In the genomic region with DNA sequence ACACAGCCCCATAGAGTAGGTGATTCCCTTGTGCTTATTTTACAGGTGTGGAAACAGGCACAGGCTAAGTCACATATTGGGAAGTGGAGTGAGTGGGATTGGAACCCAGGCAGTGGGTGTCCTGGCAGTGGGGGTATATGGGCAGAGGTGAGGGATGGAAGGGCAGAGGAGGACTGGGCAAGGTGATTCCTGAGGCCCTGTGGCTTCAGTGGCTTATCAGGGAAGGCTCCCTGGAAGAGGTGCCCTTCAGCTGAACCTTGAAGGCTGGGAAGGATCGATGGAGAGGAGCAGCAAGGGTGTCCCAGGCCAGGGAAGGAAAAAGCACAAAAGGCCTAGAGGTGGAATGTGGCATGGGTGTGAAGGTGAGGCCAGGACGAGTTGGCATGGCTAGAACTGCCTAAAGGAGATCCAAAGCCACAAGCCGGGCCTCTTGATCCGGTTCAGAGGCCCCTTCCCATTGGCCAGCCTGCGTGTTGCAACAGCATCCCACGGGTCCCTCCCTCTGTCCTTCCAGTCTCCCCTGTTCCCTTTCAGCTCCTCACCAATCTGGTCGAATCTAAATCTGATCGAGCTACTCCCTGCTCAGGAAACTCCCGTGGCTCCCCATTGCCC, we compare ENCODE assay signal across 19 cellular contexts.
"Had no signal": no experiment of that assay in that cellular context is flagged by ENCODE, and none has a peak within 500 bp of the region (broad histone marks: within the 10 kb centered on the region; RNA-seq: fewer than 3 reads in every experiment).

No MANE protein-coding gene starts in this region.

- H3K9me3 Mint-ChIP-seq: T-helper 1 cell treated with Interleukin-12 subunit alpha and Interleukin-12 subunit beta and Interleukin-4 antibody, amounts not matched to agents 30 μg/mL and 1 μg/mL, for 36 hours had no signal

- H3K27me3 Mint-ChIP-seq: naive B cell had no signal

- ATAC-seq: gastroesophageal sphincter; right cardiac atrium; stimulated activated naive CD8-positive, alpha-beta T cell treated with anti-CD3 and anti-CD28 coated beads, Interleukin-15, Interleukin-2, amounts not matched to agents 100 U/mL and 50 U/mL, for 24 hours had no signal

- DNase-seq: activated gamma-delta T cell treated with Interleukin-2 at 50 U/mL for 16 hours; activated naive CD4-positive, alpha-beta T cell treated with anti-CD3 and anti-CD28 coated beads, Interleukin-2, amount 50 U/mL, for 16 hours; activated T-cell treated with anti-CD3 and anti-CD28 coated beads for 4 hours; amniotic stem cell; brain microvascular endothelial cell; central memory CD4-positive, alpha-beta T cell; islet precursor cell; left ventricle myocardium inferior; naive B cell; right cardiac atrium; stimulated activated CD4-positive, alpha-beta T cell treated with anti-CD3 and anti-CD28 coated beads, Interleukin-15, amount 100 ng/mL, for 24 hours; stimulated activated CD4-positive, alpha-beta T cell treated with anti-CD3 and anti-CD28 coated beads, Interleukin-2, amount 100 ng/mL, for 48 hours; stimulated activated naive CD8-positive, alpha-beta T cell treated with anti-CD3 and anti-CD28 coated beads, Interleukin-15, Interleukin-2, amounts not matched to agents 100 U/mL and 50 U/mL, for 24 hours; SW 1271; T1000; testis; transverse colon had no signal

- H3K4me3 Mint-ChIP-seq: naive B cell; T-helper 1 cell treated with Interleukin-12 subunit alpha and Interleukin-12 subunit beta and Interleukin-4 antibody, amounts not matched to agents 30 μg/mL and 1 μg/mL, for 36 hours had no signal
